Comparison of ENCODE assay signal across 13 cellular contexts in genomic region chr19:56476093-56476492, GRCh38. TPM values are rescaled to one million over a fixed set of nuclear protein-coding genes. Genes with fewer than 3 reads are reported as not detected.
DNase-seq lines count a peak whose midpoint lies in the region; TF ChIP-seq lines count a peak whose summit lies in the region.
"Had no signal": no experiment of that assay in that cellular context is flagged by ENCODE, and none has a peak within 500 bp of the region (broad histone marks: within the 10 kb centered on the region; RNA-seq: fewer than 3 reads in every experiment).

No MANE protein-coding gene starts in this region.

- no peak overlapping the region for H3K27ac ChIP-seq in AG04450 (ENCODE audit: low read depth, low read length)
- no peak overlapping the region for H3K27ac ChIP-seq in HUES6 (ENCODE audit: low read depth, low read length)
- no peak overlapping the region for H3K27ac ChIP-seq in coronary artery
- no peak overlapping the region for H3K27ac ChIP-seq in neural progenitor cell
- H3K27ac ChIP-seq: BLaER1, epithelial cell of prostate had no signal

- H3K27me3 Mint-ChIP-seq in neural progenitor cell (ENCODE audit: insufficient read depth, low read depth): peaks cover 8% of the 10 kb centered on the region

- no peak overlapping the region for H3K4me3 Mint-ChIP-seq in neural progenitor cell

- H3K36me3 ChIP-seq in HUES6 (ENCODE audit: control insufficient read depth, insufficient read depth, low read length) (peaks cover 11% of the 10 kb centered on the region; the same call in 1 of the 2 replicates), neural progenitor cell (no peaks in the 10 kb centered on the region)
- H3K36me3 ChIP-seq: BLaER1 had no signal

- H3K4me1 Mint-ChIP-seq in neural progenitor cell: no peaks in the 10 kb centered on the region

- H3K79me2 ChIP-seq in neural progenitor cell (ENCODE audit: low read depth): peaks cover 35% of the 10 kb centered on the region

- POLR2A ChIA-PET in AG04450 (lab: Yijun Ruan, JAX): no interaction called here

- DNase-seq in AG04450 (ENCODE audit: low read depth, low spot score) (no peak), coronary artery (ENCODE audit: low spot score) (no peak), neural progenitor cell (ENCODE audit: low spot score) (no peak), kidney glomerular epithelial cell (lab: John Stamatoyannopoulos, UW) (no peak), KG1 (lab: John Stamatoyannopoulos, UW) (no peak), midbrain (lab: John Stamatoyannopoulos, UW) (no peak), HK-2 (ENCODE audit: unreplicated experiment) (no peak)
- DNase-seq: H7, NCI-H345 had no signal

- TF ChIP-seq CTCF in AG04450 (IDR thresholded peaks at IDR 0.05; ENCODE audit: low read depth, low read length): no peak
- no peak for TF ChIP-seq CTCF in coronary artery (IDR thresholded peaks at IDR 0.05)
- TF ChIP-seq CTCF in neural progenitor cell (IDR thresholded peaks at IDR 0.05): no peak

- no peak overlapping the region for H3K27ac Mint-ChIP-seq in neural progenitor cell

- no peak overlapping the region for H2AFZ ChIP-seq in neural progenitor cell (replicated peaks)

- H3K4me3 ChIP-seq in AG04450 (ENCODE audit: low read depth, low read length): peak overlapping the region; percentile 84
- H3K4me3 ChIP-seq in HUES6 (ENCODE audit: low read depth, low read length): peak overlapping the region; percentile 78; the same call in 1 of the 2 replicates
- peak overlapping the region; percentile 87 for H3K4me3 ChIP-seq in coronary artery
- H3K4me3 ChIP-seq in neural progenitor cell: peak overlapping the region; percentile 60
- H3K4me3 ChIP-seq: BLaER1 had no signal

- H3K36me3 Mint-ChIP-seq in neural progenitor cell: peaks cover 3% of the 10 kb centered on the region

- H3F3A ChIP-seq in neural progenitor cell (ENCODE audit: low read depth): no peaks in the 10 kb centered on the region

- H3K27me3 ChIP-seq in AG04450 (ENCODE audit: control insufficient read depth, insufficient read depth, low read length) (no peaks in the 10 kb centered on the region), HUES6 (ENCODE audit: control insufficient read depth, insufficient read depth, low read length) (no peaks in the 10 kb centered on the region), neural progenitor cell (no peaks in the 10 kb centered on the region)
- H3K27me3 ChIP-seq: BLaER1 had no signal

- H4K20me1 ChIP-seq in neural progenitor cell (ENCODE audit: low read depth): no peaks in the 10 kb centered on the region
- H4K20me1 ChIP-seq: BLaER1 had no signal

- CTCF ChIA-PET in AG04450 (lab: Charles Lee): no interaction called here

- H3K9me3 ChIP-seq in AG04450 (ENCODE audit: control insufficient read depth, insufficient read depth, low read length) (peaks cover 32% of the 10 kb centered on the region), HUES6 (ENCODE audit: control insufficient read depth, insufficient read depth, low read depth, low read length) (peaks cover 29% of the 10 kb centered on the region; the same call in 1 of the 2 replicates), neural progenitor cell (ENCODE audit: low read depth) (no peaks in the 10 kb centered on the region)

- H3K9me3 Mint-ChIP-seq in neural progenitor cell: peaks cover 53% of the 10 kb centered on the region

- H3K9ac ChIP-seq in HUES6 (ENCODE audit: low read length): no peak overlapping the region
- no peak overlapping the region for H3K9ac ChIP-seq in neural progenitor cell
- H3K9ac ChIP-seq: BLaER1 had no signal

- peak overlapping the region; percentile 78 for H3K4me2 ChIP-seq in neural progenitor cell
- H3K4me2 ChIP-seq: BLaER1 had no signal

- H3K4me1 ChIP-seq in HUES6 (ENCODE audit: control insufficient read depth, insufficient read depth, low read length): no peaks in the 10 kb centered on the region
- H3K4me1 ChIP-seq in neural progenitor cell: no peaks in the 10 kb centered on the region
- H3K4me1 ChIP-seq: BLaER1 had no signal

RNA-seq across cellular contexts. Expression of gene ZNF667, which starts 1.1 kb away (rescaled TPM):
- polyA plus RNA-seq in AG04450 (2011; rRNA removed): 3.4 and 4.4 TPM in 2 replicates
- 3.0 and 3.8 TPM in 2 replicates for polyA minus RNA-seq in AG04450 (2011; rRNA and poly(A)+ RNA removed)
- total RNA-seq in neural progenitor cell (ENCODE audit: low replicate concordance): 8.0 and 8.6 TPM in 2 replicates
- total RNA-seq: H7, osteocyte had no signal

RNA-seq across cellular contexts. Expression of gene ZNF471, which starts 31.6 kb away (rescaled TPM):
- polyA plus RNA-seq in AG04450 (2011; rRNA removed): 4.4 and 5.6 TPM in 2 replicates
- 2.4 and 4.3 TPM in 2 replicates for polyA minus RNA-seq in AG04450 (2011; rRNA and poly(A)+ RNA removed)
- 1.4 and 1.9 TPM in 2 replicates for total RNA-seq in neural progenitor cell (ENCODE audit: low replicate concordance)
- total RNA-seq: H7, osteocyte had no signal
